Comparison of ENCODE assay signal across 1 cellular context in the genomic region with DNA sequence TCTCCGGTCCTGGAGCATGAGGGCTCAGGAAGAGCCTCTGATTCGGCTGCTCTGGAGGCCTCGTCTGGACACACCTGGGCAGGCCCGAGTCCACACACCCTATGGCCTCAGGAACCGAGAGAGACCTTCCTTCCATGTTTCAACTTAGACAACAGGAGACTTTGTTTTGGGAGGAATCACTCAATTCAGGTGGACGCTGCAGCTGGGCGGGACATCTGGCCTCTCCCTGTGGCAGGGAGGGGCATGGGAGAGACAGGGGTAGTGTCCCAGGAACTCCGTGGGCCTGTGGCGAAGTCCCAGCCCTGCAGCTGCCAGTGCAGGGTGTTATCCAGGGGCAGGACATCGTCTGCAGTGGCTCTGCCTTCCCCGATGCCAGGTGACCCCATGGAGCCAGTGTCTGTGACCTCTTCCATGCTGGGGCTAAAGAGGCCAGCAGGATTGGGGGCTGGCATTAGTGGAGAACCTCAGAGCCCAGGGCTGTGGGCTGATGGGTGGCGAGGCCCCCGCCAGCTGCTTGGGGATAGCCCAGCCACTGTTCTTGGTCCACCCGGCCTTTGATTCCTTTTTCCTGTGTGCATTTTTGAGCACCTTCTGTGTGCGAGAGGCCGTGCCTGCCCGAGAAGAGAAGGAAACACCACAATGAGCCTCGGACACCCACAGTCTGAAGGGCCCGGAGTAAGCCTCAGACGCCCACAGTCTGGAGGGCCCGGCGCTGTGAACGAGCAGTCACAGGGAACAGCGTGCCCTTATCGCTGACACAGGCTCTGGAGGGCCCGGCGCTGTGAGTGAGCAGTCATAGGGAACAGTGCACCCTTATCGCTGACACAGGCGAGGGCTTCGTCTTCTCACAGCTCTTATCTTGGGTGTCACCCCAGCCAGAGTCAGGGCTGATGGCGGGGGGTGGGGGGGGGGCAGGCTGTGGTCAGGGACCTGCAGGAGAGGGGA.
TF ChIP-seq lines count a peak whose summit lies in the region.

No MANE protein-coding gene starts in this region.

TF ChIP-seq in GM23338, 12 proteins besides CTCF, POLR2A, EP300 and RAD21 (continued from another document):
- TF ChIP-seq, protein P1, sequence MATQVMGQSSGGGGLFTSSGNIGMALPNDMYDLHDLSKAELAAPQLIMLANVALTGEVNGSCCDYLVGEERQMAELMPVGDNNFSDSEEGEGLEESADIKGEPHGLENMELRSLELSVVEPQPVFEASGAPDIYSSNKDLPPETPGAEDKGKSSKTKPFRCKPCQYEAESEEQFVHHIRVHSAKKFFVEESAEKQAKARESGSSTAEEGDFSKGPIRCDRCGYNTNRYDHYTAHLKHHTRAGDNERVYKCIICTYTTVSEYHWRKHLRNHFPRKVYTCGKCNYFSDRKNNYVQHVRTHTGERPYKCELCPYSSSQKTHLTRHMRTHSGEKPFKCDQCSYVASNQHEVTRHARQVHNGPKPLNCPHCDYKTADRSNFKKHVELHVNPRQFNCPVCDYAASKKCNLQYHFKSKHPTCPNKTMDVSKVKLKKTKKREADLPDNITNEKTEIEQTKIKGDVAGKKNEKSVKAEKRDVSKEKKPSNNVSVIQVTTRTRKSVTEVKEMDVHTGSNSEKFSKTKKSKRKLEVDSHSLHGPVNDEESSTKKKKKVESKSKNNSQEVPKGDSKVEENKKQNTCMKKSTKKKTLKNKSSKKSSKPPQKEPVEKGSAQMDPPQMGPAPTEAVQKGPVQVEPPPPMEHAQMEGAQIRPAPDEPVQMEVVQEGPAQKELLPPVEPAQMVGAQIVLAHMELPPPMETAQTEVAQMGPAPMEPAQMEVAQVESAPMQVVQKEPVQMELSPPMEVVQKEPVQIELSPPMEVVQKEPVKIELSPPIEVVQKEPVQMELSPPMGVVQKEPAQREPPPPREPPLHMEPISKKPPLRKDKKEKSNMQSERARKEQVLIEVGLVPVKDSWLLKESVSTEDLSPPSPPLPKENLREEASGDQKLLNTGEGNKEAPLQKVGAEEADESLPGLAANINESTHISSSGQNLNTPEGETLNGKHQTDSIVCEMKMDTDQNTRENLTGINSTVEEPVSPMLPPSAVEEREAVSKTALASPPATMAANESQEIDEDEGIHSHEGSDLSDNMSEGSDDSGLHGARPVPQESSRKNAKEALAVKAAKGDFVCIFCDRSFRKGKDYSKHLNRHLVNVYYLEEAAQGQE (IDR thresholded peaks at IDR 0.05; ENCODE audit: unreplicated experiment): no peak
- TF ChIP-seq, protein P2, sequence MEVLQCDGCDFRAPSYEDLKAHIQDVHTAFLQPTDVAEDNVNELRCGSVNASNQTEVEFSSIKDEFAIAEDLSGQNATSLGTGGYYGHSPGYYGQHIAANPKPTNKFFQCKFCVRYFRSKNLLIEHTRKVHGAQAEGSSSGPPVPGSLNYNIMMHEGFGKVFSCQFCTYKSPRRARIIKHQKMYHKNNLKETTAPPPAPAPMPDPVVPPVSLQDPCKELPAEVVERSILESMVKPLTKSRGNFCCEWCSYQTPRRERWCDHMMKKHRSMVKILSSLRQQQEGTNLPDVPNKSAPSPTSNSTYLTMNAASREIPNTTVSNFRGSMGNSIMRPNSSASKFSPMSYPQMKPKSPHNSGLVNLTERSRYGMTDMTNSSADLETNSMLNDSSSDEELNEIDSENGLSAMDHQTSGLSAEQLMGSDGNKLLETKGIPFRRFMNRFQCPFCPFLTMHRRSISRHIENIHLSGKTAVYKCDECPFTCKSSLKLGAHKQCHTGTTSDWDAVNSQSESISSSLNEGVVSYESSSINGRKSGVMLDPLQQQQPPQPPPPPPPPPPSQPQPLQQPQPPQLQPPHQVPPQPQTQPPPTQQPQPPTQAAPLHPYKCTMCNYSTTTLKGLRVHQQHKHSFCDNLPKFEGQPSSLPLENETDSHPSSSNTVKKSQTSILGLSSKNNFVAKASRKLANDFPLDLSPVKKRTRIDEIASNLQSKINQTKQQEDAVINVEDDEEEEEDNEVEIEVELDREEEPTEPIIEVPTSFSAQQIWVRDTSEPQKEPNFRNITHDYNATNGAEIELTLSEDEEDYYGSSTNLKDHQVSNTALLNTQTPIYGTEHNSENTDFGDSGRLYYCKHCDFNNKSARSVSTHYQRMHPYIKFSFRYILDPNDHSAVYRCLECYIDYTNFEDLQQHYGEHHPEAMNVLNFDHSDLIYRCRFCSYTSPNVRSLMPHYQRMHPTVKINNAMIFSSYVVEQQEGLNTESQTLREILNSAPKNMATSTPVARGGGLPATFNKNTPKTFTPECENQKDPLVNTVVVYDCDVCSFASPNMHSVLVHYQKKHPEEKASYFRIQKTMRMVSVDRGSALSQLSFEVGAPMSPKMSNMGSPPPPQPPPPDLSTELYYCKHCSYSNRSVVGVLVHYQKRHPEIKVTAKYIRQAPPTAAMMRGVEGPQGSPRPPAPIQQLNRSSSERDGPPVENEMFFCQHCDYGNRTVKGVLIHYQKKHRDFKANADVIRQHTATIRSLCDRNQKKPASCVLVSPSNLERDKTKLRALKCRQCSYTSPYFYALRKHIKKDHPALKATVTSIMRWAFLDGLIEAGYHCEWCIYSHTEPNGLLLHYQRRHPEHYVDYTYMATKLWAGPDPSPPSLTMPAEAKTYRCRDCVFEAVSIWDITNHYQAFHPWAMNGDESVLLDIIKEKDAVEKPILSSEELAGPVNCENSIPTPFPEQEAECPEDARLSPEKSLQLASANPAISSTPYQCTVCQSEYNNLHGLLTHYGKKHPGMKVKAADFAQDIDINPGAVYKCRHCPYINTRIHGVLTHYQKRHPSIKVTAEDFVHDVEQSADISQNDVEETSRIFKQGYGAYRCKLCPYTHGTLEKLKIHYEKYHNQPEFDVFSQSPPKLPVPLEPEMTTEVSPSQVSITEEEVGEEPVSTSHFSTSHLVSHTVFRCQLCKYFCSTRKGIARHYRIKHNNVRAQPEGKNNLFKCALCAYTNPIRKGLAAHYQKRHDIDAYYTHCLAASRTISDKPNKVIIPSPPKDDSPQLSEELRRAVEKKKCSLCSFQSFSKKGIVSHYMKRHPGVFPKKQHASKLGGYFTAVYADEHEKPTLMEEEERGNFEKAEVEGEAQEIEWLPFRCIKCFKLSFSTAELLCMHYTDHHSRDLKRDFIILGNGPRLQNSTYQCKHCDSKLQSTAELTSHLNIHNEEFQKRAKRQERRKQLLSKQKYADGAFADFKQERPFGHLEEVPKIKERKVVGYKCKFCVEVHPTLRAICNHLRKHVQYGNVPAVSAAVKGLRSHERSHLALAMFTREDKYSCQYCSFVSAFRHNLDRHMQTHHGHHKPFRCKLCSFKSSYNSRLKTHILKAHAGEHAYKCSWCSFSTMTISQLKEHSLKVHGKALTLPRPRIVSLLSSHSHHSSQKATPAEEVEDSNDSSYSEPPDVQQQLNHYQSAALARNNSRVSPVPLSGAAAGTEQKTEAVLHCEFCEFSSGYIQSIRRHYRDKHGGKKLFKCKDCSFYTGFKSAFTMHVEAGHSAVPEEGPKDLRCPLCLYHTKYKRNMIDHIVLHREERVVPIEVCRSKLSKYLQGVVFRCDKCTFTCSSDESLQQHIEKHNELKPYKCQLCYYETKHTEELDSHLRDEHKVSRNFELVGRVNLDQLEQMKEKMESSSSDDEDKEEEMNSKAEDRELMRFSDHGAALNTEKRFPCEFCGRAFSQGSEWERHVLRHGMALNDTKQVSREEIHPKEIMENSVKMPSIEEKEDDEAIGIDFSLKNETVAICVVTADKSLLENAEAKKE (CRISPR knock-in tag; IDR thresholded peaks at IDR 0.05): no peak
TF ChIP-seq in GM23338: peak in this region for 0.
